In genomic region chr22:35661377-35661937, GRCh38 we compare ENCODE assay signal across 1 cellular context.
TF ChIP-seq lines count a peak whose summit lies in the region.

No MANE protein-coding gene starts in this region.

TF ChIP-seq in WTC11, 78 proteins besides CTCF, POLR2A, EP300 and RAD21 (continued from another document):
- TF ChIP-seq, protein P1, sequence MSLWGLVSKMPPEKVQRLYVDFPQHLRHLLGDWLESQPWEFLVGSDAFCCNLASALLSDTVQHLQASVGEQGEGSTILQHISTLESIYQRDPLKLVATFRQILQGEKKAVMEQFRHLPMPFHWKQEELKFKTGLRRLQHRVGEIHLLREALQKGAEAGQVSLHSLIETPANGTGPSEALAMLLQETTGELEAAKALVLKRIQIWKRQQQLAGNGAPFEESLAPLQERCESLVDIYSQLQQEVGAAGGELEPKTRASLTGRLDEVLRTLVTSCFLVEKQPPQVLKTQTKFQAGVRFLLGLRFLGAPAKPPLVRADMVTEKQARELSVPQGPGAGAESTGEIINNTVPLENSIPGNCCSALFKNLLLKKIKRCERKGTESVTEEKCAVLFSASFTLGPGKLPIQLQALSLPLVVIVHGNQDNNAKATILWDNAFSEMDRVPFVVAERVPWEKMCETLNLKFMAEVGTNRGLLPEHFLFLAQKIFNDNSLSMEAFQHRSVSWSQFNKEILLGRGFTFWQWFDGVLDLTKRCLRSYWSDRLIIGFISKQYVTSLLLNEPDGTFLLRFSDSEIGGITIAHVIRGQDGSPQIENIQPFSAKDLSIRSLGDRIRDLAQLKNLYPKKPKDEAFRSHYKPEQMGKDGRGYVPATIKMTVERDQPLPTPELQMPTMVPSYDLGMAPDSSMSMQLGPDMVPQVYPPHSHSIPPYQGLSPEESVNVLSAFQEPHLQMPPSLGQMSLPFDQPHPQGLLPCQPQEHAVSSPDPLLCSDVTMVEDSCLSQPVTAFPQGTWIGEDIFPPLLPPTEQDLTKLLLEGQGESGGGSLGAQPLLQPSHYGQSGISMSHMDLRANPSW (CRISPR knock-in tag; conservative IDR thresholded peaks at IDR 0.05; ENCODE audit: low read depth), result no peak
- TF ChIP-seq AFF4 (CRISPR knock-in tag; IDR thresholded peaks at IDR 0.05; ENCODE audit: borderline replicate concordance), result no peak
- no peak for TF ChIP-seq NFYB (CRISPR knock-in tag; conservative IDR thresholded peaks at IDR 0.05; ENCODE audit: low read depth)
